In genomic region chr13:67515895-67516294, GRCh38 we compare ENCODE assay signal across 9 cellular contexts.
DNase-seq lines count a peak whose midpoint lies in the region; ATAC-seq and TF ChIP-seq lines count a peak whose summit lies in the region.
"Had no signal": no experiment of that assay in that cellular context is flagged by ENCODE, and none has a peak within 500 bp of the region (broad histone marks: within the 10 kb centered on the region; RNA-seq: fewer than 3 reads in every experiment).

No MANE protein-coding gene starts in this region.

- TF ChIP-seq EP300 in suprapubic skin (IDR thresholded peaks at IDR 0.05) (no peak), transverse colon (IDR thresholded peaks at IDR 0.05; ENCODE audit: low read depth) (no peak)

- in situ Hi-C loops in transverse colon (cut with MboI; ENCODE audit: low pct_ligation_motif_present in 1 of 4, low pct_unique_long_range_greater_than_20kb in 1 of 4, low sequenced_read_pairs in 3 of 4): no loop called here

- H3K27ac ChIP-seq in A673 (ENCODE audit: low read depth, low read length, poor library complexity, severe bottlenecking): no peak overlapping the region
- no peak overlapping the region for H3K27ac ChIP-seq in suprapubic skin
- no peak overlapping the region for H3K27ac ChIP-seq in transverse colon
- H3K27ac ChIP-seq: BLaER1 had no signal

- peaks cover 10% of the 10 kb centered on the region for H3K4me1 ChIP-seq in A673 (ENCODE audit: insufficient read depth, low read length, poor library complexity, severe bottlenecking)
- no peaks in the 10 kb centered on the region for H3K4me1 ChIP-seq in suprapubic skin
- H3K4me1 ChIP-seq in transverse colon: no peaks in the 10 kb centered on the region
- H3K4me1 ChIP-seq: BLaER1 had no signal

- TF ChIP-seq POLR2A in suprapubic skin (IDR thresholded peaks at IDR 0.05) (no peak), transverse colon (IDR thresholded peaks at IDR 0.05) (no peak)

- no peak for TF ChIP-seq CTCF in A673 (conservative IDR thresholded peaks at IDR 0.05; ENCODE audit: low read depth, low read length)
- no peak for TF ChIP-seq CTCF in suprapubic skin (IDR thresholded peaks at IDR 0.05)
- TF ChIP-seq CTCF in transverse colon (IDR thresholded peaks at IDR 0.05): no peak

- no peak overlapping the region for H3K4me3 ChIP-seq in A673 (ENCODE audit: low read depth, low read length, poor library complexity, severe bottlenecking)
- no peak overlapping the region for H3K4me3 ChIP-seq in suprapubic skin
- H3K4me3 ChIP-seq in transverse colon: no peak overlapping the region
- H3K4me3 ChIP-seq: BLaER1 had no signal

- H3K9me3 ChIP-seq in A673 (ENCODE audit: low read depth, low read length, poor library complexity, severe bottlenecking) (no peaks in the 10 kb centered on the region), suprapubic skin (no peaks in the 10 kb centered on the region), transverse colon (no peaks in the 10 kb centered on the region)
- H3K9me3 ChIP-seq: BLaER1 had no signal

- WGBS in suprapubic skin: 54% methylated on average over 1 of the region's 1 CpG
- 33 to 63% methylated on average over 1 of the region's 1 CpG for whole genome bisulfite sequencing in transverse colon (ENCODE audit: low coverage in 1 of 2), 2 donors

- DNase-seq in A673 (ENCODE audit: low spot score): peak; percentile 18
- no peak for DNase-seq in NCI-H1436 treated with DMSO at 0.1 percent for 48 hours (lab: John Stamatoyannopoulos, UW)
- no peak for DNase-seq in suprapubic skin (ENCODE audit: low spot score in 2 of 2)
- DNase-seq in stimulated activated CD4-positive, alpha-beta T cell treated with anti-CD3 and anti-CD28 coated beads, Interleukin-4, amount 100 ng/mL, for 4 hours: no peak
- DNase-seq in transverse colon: no peak

- BruUV-seq in A673 (replicated peaks; lab: Mats Ljungman, UMichigan): no TSS peak

- POLR2A ChIA-PET in A673 (lab: Charles Lee; ENCODE audit: low non-redundant PET): no interaction called here

- H3K36me3 ChIP-seq in A673 (ENCODE audit: insufficient read depth, low read length, poor library complexity, severe bottlenecking): no peaks in the 10 kb centered on the region
- no peaks in the 10 kb centered on the region for H3K36me3 ChIP-seq in suprapubic skin
- H3K36me3 ChIP-seq in transverse colon: no peaks in the 10 kb centered on the region
- H3K36me3 ChIP-seq: BLaER1 had no signal

- peak; percentile 58 for ATAC-seq in GM19468 (IDR thresholded peaks at IDR 0.05; ENCODE audit: extremely low read depth, unreplicated experiment)
- ATAC-seq in HG03196 (IDR thresholded peaks at IDR 0.05; ENCODE audit: unreplicated experiment): peak; percentile 94
- peak; percentile 99 for ATAC-seq in SK-N-SH treated with all-trans-retinoic acid at 6 μM for 48 hours

- CTCF ChIA-PET in A673 (lab: Charles Lee): no interaction called here

- intact Hi-C loops in A673 (cut with micrococcal nuclease; ENCODE audit: unreplicated experiment) (no loop called here), transverse colon (cut with DNase I; ENCODE audit: low total_unique reads) (no loop called here)

- H3K27me3 ChIP-seq in A673 (replicated peaks; ENCODE audit: insufficient read depth, low read depth, low read length, poor library complexity) (no peaks in the 10 kb centered on the region), suprapubic skin (no peaks in the 10 kb centered on the region), transverse colon (no peaks in the 10 kb centered on the region)
- H3K27me3 ChIP-seq: BLaER1 had no signal

TF ChIP-seq in SK-N-SH treated with all-trans-retinoic acid at 6 μM for 48 hours, 23 proteins besides CTCF, POLR2A, EP300 and RAD21:
- no peak for TF ChIP-seq CREB5 (CRISPR knock-in tag; IDR thresholded peaks at IDR 0.05; ENCODE audit: low read depth)
- TF ChIP-seq CSDC2 (CRISPR knock-in tag; IDR thresholded peaks at IDR 0.05): no peak
- TF ChIP-seq ZNF70 (CRISPR knock-in tag; IDR thresholded peaks at IDR 0.05): no peak
- TF ChIP-seq OSR1 (CRISPR knock-in tag; IDR thresholded peaks at IDR 0.05): no peak
- no peak for TF ChIP-seq PATZ1 (CRISPR knock-in tag; IDR thresholded peaks at IDR 0.05; ENCODE audit: borderline replicate concordance)
- TF ChIP-seq TCF4 (CRISPR knock-in tag; IDR thresholded peaks at IDR 0.05; ENCODE audit: borderline replicate concordance): no peak
- no peak for TF ChIP-seq ZC3H10 (CRISPR knock-in tag; IDR thresholded peaks at IDR 0.05)
- TF ChIP-seq TSHZ2 (CRISPR knock-in tag; IDR thresholded peaks at IDR 0.05): no peak
- TF ChIP-seq ZNF565 (CRISPR knock-in tag; conservative IDR thresholded peaks at IDR 0.05; ENCODE audit: low read depth): no peak
- no peak for TF ChIP-seq CSRNP3 (CRISPR knock-in tag; IDR thresholded peaks at IDR 0.05)
- TF ChIP-seq ZFP3 (CRISPR knock-in tag; IDR thresholded peaks at IDR 0.05): no peak
- TF ChIP-seq TOX (CRISPR knock-in tag; IDR thresholded peaks at IDR 0.05; ENCODE audit: borderline replicate concordance): no peak; the same call in 1 of the 2 replicates
- TF ChIP-seq ESRRG (CRISPR knock-in tag; IDR thresholded peaks at IDR 0.05): no peak
